ENCODE assay signal across 1 cellular context in the genomic region with DNA sequence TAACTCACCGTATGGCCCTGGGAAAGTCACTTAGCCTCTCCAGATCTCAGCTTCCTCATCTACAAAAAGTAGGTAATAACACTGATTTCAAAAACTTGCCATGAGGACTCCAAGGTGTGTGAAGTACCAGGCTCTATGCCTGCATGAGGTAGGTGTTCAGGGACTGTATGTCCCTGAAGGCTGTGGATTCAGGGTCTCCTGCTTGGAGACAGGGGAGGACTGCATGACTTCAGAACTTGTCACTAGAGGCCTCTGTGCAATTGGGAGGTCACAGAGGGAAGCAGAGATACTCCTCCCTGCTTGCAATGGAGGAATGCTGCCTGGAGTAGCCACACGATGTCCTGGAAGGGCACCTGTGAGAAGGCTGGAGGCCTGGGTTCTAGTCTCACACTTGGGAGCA.
A peak's percentile ranks its signal among the peaks of the same experiment; 100 is the strongest.
TF ChIP-seq lines count a peak whose summit lies in the region.

No MANE protein-coding gene starts in this region.

TF ChIP-seq in HepG2, 621 proteins besides CTCF, POLR2A, EP300 and RAD21:
- TF ChIP-seq ZNF263 (CRISPR knock-in tag; IDR thresholded peaks at IDR 0.05), result peak; percentile 60
- no peak for TF ChIP-seq ZNF501 (CRISPR knock-in tag; IDR thresholded peaks at IDR 0.05)
